ENCODE assay signal across 18 cellular contexts in genomic region chr9:134936762-134937555, GRCh38. TPM values are rescaled to one million over a fixed set of nuclear protein-coding genes. Genes with fewer than 3 reads are reported as not detected.
DNase-seq lines count a peak whose midpoint lies in the region; ATAC-seq, FAIRE-seq and TF ChIP-seq lines count a peak whose summit lies in the region.
"Had no signal": no experiment of that assay in that cellular context is flagged by ENCODE, and none has a peak within 500 bp of the region (broad histone marks: within the 10 kb centered on the region; RNA-seq: fewer than 3 reads in every experiment).

No MANE protein-coding gene starts in this region.

- no peaks in the 10 kb centered on the region for H3K79me1 ChIP-seq in H9 (ENCODE audit: insufficient read depth, low read depth, low read length, poor library complexity, severe bottlenecking)

- TF ChIP-seq CTCF in osteoblast (IDR thresholded peaks at IDR 0.05; ENCODE audit: extremely low read depth, low read depth, low read length) (no peak), H9 (conservative IDR thresholded peaks at IDR 0.05) (no peak), esophagus muscularis mucosa (IDR thresholded peaks at IDR 0.05) (no peak)

- H2AK5ac ChIP-seq in H9 (ENCODE audit: insufficient read length, low read length): no peak overlapping the region

- peak; percentile 57 for ATAC-seq in HG02759 (IDR thresholded peaks at IDR 0.05; ENCODE audit: unreplicated experiment)
- ATAC-seq: activated naive CD8-positive, alpha-beta T cell treated with anti-CD3 and anti-CD28 coated beads, Interleukin-2, amount 50 U/mL, for 24 hours; CD8-positive, alpha-beta T cell; PC-3; stimulated activated naive CD8-positive, alpha-beta T cell treated with anti-CD3 and anti-CD28 coated beads, Interleukin-15, amount 100 ng/mL, for 72 hours had no signal

- DNase-seq in GM18507 (ENCODE audit: extremely low spot score, insufficient read length, low read depth): no peak
- DNase-seq in SKM-1 (lab: John Stamatoyannopoulos, UW; ENCODE audit: unreplicated experiment): peak; percentile 41
- peak; percentile 62 for DNase-seq in osteoblast (ENCODE audit: insufficient read length, low spot score, missing footprints)
- DNase-seq in H9: no peak
- DNase-seq in erythroblast (lab: John Stamatoyannopoulos, UW): no peak
- DNase-seq in esophagus muscularis mucosa (ENCODE audit: extremely low spot score): no peak
- DNase-seq in NCI-H1694 treated with DMSO at 0.1 percent for 48 hours (lab: John Stamatoyannopoulos, UW): no peak
- DNase-seq: activated naive CD8-positive, alpha-beta T cell treated with anti-CD3 and anti-CD28 coated beads, Interleukin-2, amount 50 U/mL, for 24 hours; CD8-positive, alpha-beta T cell; foreskin fibroblast; islet precursor cell; NCI-H1694; occipital lobe; PC-3; stimulated activated CD4-positive, alpha-beta T cell treated with anti-CD3 and anti-CD28 coated beads, Interleukin-4, amount 100 ng/mL, for 1 hour; stimulated activated naive CD8-positive, alpha-beta T cell treated with anti-CD3 and anti-CD28 coated beads, Interleukin-15, amount 100 ng/mL, for 72 hours had no signal

- no peaks in the 10 kb centered on the region for H4K20me1 ChIP-seq in osteoblast (ENCODE audit: insufficient read depth, low read length)
- no peaks in the 10 kb centered on the region for H4K20me1 ChIP-seq in H9 (ENCODE audit: control insufficient read depth, insufficient read depth, insufficient read length)

- H3T11ph ChIP-seq in H9 (ENCODE audit: low read length): no peak overlapping the region

- no peak overlapping the region for H2BK120ac ChIP-seq in H9 (ENCODE audit: low read depth, low read length, poor library complexity, severe bottlenecking)

- no peak overlapping the region for H3K23ac ChIP-seq in H9 (ENCODE audit: insufficient read length, low read depth, low read length)

- H3K36me3 ChIP-seq in osteoblast (ENCODE audit: insufficient read depth, low read length) (no peaks in the 10 kb centered on the region), esophagus muscularis mucosa (no peaks in the 10 kb centered on the region)

- H3K79me2 ChIP-seq in osteoblast (ENCODE audit: insufficient read depth, low read length) (no peaks in the 10 kb centered on the region), H9 (ENCODE audit: insufficient read depth, low read length) (no peaks in the 10 kb centered on the region)

- H3K4me3 Mint-ChIP-seq in H9: no peak overlapping the region; a peak in 1 of 5 replicates
- H3K4me3 Mint-ChIP-seq: activated naive CD8-positive, alpha-beta T cell treated with anti-CD3 and anti-CD28 coated beads, Interleukin-2, amount 50 U/mL, for 24 hours; CD8-positive, alpha-beta T cell; stimulated activated naive CD8-positive, alpha-beta T cell treated with anti-CD3 and anti-CD28 coated beads, Interleukin-15, amount 100 ng/mL, for 72 hours had no signal

- H3K9me3 ChIP-seq in osteoblast (ENCODE audit: low read depth, low read length) (no peaks in the 10 kb centered on the region), H9 (ENCODE audit: control insufficient read depth, low read depth, low read length) (no peaks in the 10 kb centered on the region), esophagus muscularis mucosa (no peaks in the 10 kb centered on the region)

- H3K9me3 Mint-ChIP-seq in H9: no peaks in the 10 kb centered on the region; a peak in 1 of 5 replicates
- H3K9me3 Mint-ChIP-seq: activated naive CD8-positive, alpha-beta T cell treated with anti-CD3 and anti-CD28 coated beads, Interleukin-2, amount 50 U/mL, for 24 hours; CD8-positive, alpha-beta T cell; stimulated activated naive CD8-positive, alpha-beta T cell treated with anti-CD3 and anti-CD28 coated beads, Interleukin-15, amount 100 ng/mL, for 72 hours had no signal

- H2AFZ ChIP-seq in osteoblast (ENCODE audit: low read length): no peak overlapping the region
- no peak overlapping the region for H2AFZ ChIP-seq in H9 (ENCODE audit: low read length)

- no peak overlapping the region for H2BK12ac ChIP-seq in H9 (ENCODE audit: insufficient read length, low read depth, low read length)

- no peaks in the 10 kb centered on the region; the same call in none of the 2 replicates for H3K27me3 Mint-ChIP-seq in H9 (ENCODE audit: low read depth)

- H3K27ac Mint-ChIP-seq in H9: no peak overlapping the region
- H3K27ac Mint-ChIP-seq: activated naive CD8-positive, alpha-beta T cell treated with anti-CD3 and anti-CD28 coated beads, Interleukin-2, amount 50 U/mL, for 24 hours; CD8-positive, alpha-beta T cell; stimulated activated naive CD8-positive, alpha-beta T cell treated with anti-CD3 and anti-CD28 coated beads, Interleukin-15, amount 100 ng/mL, for 72 hours had no signal

- no peak overlapping the region for H2BK5ac ChIP-seq in H9 (ENCODE audit: insufficient read length, low read length)

- no peak overlapping the region for H4K8ac ChIP-seq in H9 (replicated peaks; ENCODE audit: insufficient read length, low read depth, low read length)

- H3K27me3 ChIP-seq in osteoblast (ENCODE audit: insufficient read depth, low read length) (peaks cover 46% of the 10 kb centered on the region), H9 (ENCODE audit: insufficient read depth, low read length) (no peaks in the 10 kb centered on the region), esophagus muscularis mucosa (peaks cover 0 to 88% (median 0%) of the 10 kb centered on the region in 4 donors)

- TF ChIP-seq EP300 in esophagus muscularis mucosa (IDR thresholded peaks at IDR 0.05): no peak

- peaks cover 26 to 44% of the 10 kb centered on the region in 2 experiments for H3K4me1 Mint-ChIP-seq in H9
- H3K4me1 Mint-ChIP-seq: activated naive CD8-positive, alpha-beta T cell treated with anti-CD3 and anti-CD28 coated beads, Interleukin-2, amount 50 U/mL, for 24 hours; stimulated activated naive CD8-positive, alpha-beta T cell treated with anti-CD3 and anti-CD28 coated beads, Interleukin-15, amount 100 ng/mL, for 72 hours had no signal

- H3K18ac ChIP-seq in H9 (ENCODE audit: insufficient read length, low read depth, low read length): no peak overlapping the region

- H3K9ac ChIP-seq in H9 (ENCODE audit: extremely low read depth, insufficient read length, low read length): no peak overlapping the region

- H2BK15ac ChIP-seq in H9 (ENCODE audit: low read depth, low read length): no peak overlapping the region

- H2BK20ac ChIP-seq in H9 (ENCODE audit: low read depth, low read length, poor library complexity, severe bottlenecking): no peak overlapping the region

- H3K4ac ChIP-seq in H9 (ENCODE audit: low read depth, low read length): no peak overlapping the region

- H3K27ac ChIP-seq in osteoblast (ENCODE audit: low read depth, low read length): no peak overlapping the region
- no peak overlapping the region for H3K27ac ChIP-seq in H9 (ENCODE audit: insufficient read length, low read depth, low read length)
- H3K27ac ChIP-seq in esophagus muscularis mucosa (replicated peaks in 1 of 4): no peak overlapping the region

- H3K4me3 ChIP-seq in osteoblast (ENCODE audit: insufficient read depth, low read length) (no peak overlapping the region), esophagus muscularis mucosa (no peak overlapping the region)

- H4K91ac ChIP-seq in H9 (ENCODE audit: insufficient read length, low read depth, low read length): no peak overlapping the region

- no peaks in the 10 kb centered on the region for H3K23me2 ChIP-seq in H9 (ENCODE audit: insufficient read length, low read depth, low read length, poor library complexity, severe bottlenecking)

- H3K4me2 ChIP-seq in osteoblast (ENCODE audit: insufficient read depth, low read length): no peak overlapping the region
- no peak overlapping the region for H3K4me2 ChIP-seq in H9 (ENCODE audit: insufficient read depth, insufficient read length, low read length)

- H3K14ac ChIP-seq in H9 (ENCODE audit: insufficient read depth, low read length): no peak overlapping the region

- no peaks in the 10 kb centered on the region for H3K4me1 ChIP-seq in osteoblast (ENCODE audit: insufficient read depth, low read length)
- no peaks in the 10 kb centered on the region for H3K4me1 ChIP-seq in H9 (ENCODE audit: insufficient read depth, low read length)
- H3K4me1 ChIP-seq in esophagus muscularis mucosa: peaks cover under 1 to 4% (median 2%) of the 10 kb centered on the region in 4 donors

- intact Hi-C loops in esophagus muscularis mucosa (cut with DNase I): no loop called here

- no peaks in the 10 kb centered on the region for H3K36me3 Mint-ChIP-seq in H9 (ENCODE audit: insufficient read depth in 1 of 3, low read depth in 3 of 3)
- H3K36me3 Mint-ChIP-seq: CD8-positive, alpha-beta T cell had no signal

- H4K5ac ChIP-seq in H9 (ENCODE audit: insufficient read length, low read depth, low read length): no peak overlapping the region

- H3K56ac ChIP-seq in H9 (ENCODE audit: insufficient read length, low read depth, low read length): no peak overlapping the region

- peak; percentile 89 for FAIRE-seq in GM18507 (lab: Jason Lieb, UNC)
- FAIRE-seq: colon had no signal

- TF ChIP-seq POLR2A in erythroblast (IDR thresholded peaks at IDR 0.05; ENCODE audit: low read length) (no peak), esophagus muscularis mucosa (IDR thresholded peaks at IDR 0.05; ENCODE audit: low read depth) (no peak)

- WGBS in H9 (ENCODE audit: extremely low coverage, insufficient read length, low lambda C conversion rate): no CpG with 5 or more reads among the region's 17 CpGs
- 88% methylated on average over 9 of the region's 17 CpGs for WGBS in esophagus muscularis mucosa

RNA-seq across cellular contexts. Expression of gene FCN1, which starts 19.2 kb away (rescaled TPM):
- not detected in 2 replicates for total RNA-seq in osteoblast
- not detected in 2 replicates for total RNA-seq in H9 (2021)
- total RNA-seq in esophagus muscularis mucosa: 10 to 100 TPM in 1 of 4 donors, 1 to 10 TPM in 3; 1.3 to 26.0 (median 1.8) TPM
- total RNA-seq: PC-3 had no signal

RNA-seq across cellular contexts. Expression of gene FCN2, which starts 56.3 kb away (rescaled TPM):
- total RNA-seq in osteoblast: not detected in 2 replicates
- total RNA-seq in H9 (2021): not detected in 2 replicates
- total RNA-seq in esophagus muscularis mucosa: not detected
- total RNA-seq: CD8-positive, alpha-beta T cell; occipital lobe; PC-3 had no signal

Comparison
In these comparisons a context has a peak if more than half of its experiments do, and no peak if none do; other contexts are left out.
1. DNase-seq: peak in SKM-1 (single experiment) and osteoblast (single experiment); none in GM18507 (single experiment), H9 (single experiment), erythroblast (0 of 2), esophagus muscularis mucosa (single experiment) and NCI-H1694 treated with DMSO at 0.1 percent for 48 hours (single experiment).